In the genomic region with DNA sequence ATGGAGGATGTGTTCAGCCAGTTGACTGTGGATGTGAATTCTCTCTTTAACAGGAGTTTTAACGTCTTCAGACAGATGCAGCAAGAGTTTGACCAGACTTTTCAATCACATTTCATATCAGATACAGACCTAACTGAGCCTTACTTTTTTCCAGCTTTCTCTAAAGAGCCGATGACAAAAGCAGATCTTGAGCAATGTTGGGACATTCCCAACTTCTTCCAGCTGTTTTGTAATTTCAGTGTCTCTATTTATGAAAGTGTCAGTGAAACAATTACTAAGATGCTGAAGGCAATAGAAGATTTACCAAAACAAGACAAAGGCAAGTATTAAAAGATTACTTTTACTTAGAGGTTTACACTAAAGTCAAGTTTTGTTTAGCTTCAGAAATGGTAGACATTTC, we compare ENCODE assay signal across 23 cellular contexts. TPM values are rescaled to one million over a fixed set of nuclear protein-coding genes. Genes with fewer than 3 reads are reported as not detected.
"Had no signal": no experiment of that assay in that cellular context is flagged by ENCODE, and none has a peak within 500 bp of the region (broad histone marks: within the 10 kb centered on the region; RNA-seq: fewer than 3 reads in every experiment).

No MANE protein-coding gene starts in this region.

- H3K4me3 Mint-ChIP-seq: activated naive CD8-positive, alpha-beta T cell; activated T-helper 1 cell treated with anti-CD3 and anti-CD28 coated beads, Interleukin-12 subunit alpha, Interleukin-12 subunit beta, Interleukin-2, Interleukin-4 antibody, amounts not matched to agents 30 ng/mL and 10 ng/mL and 1 ng/mL, durations not matched to agents 14 hours and 24 hours and 36 hours; mesothelial cell of epicardium; nephron progenitor cell had no signal

- H3K4me1 ChIP-seq: tibial artery had no signal

- H3K4me1 Mint-ChIP-seq: mesothelial cell of epicardium, nephron progenitor cell had no signal

- H3K36me3 ChIP-seq: tibial artery had no signal

- H3K9me3 ChIP-seq: tibial artery had no signal

- H3K27ac Mint-ChIP-seq: activated naive CD8-positive, alpha-beta T cell; activated T-helper 1 cell treated with anti-CD3 and anti-CD28 coated beads, Interleukin-12 subunit alpha, Interleukin-12 subunit beta, Interleukin-2, Interleukin-4 antibody, amounts not matched to agents 30 ng/mL and 10 ng/mL and 1 ng/mL, durations not matched to agents 14 hours and 24 hours and 36 hours; mesothelial cell of epicardium; nephron progenitor cell had no signal

- DNase-seq: activated CD4-positive, CD25-positive, alpha-beta regulatory T cell treated with anti-CD3 and anti-CD28 coated beads, Interleukin-2, amount 50 U/mL, for 72 hours; amygdala; caudate nucleus; dorsolateral prefrontal cortex; erythroblast; head of caudate nucleus; kidney; nephron progenitor cell; nucleus accumbens; posterior cingulate gyrus; stimulated activated naive CD8-positive, alpha-beta T cell treated with anti-CD3 and anti-CD28 coated beads, Interleukin-15, Interleukin-2, amounts not matched to agents 100 U/mL and 50 U/mL, for 24 hours; substantia nigra; T-helper 2 cell; tibial artery had no signal

- H3K27ac ChIP-seq: tibial artery, VCaP had no signal

- ATAC-seq: left lobe of liver; stimulated activated naive CD8-positive, alpha-beta T cell treated with anti-CD3 and anti-CD28 coated beads, Interleukin-15, Interleukin-2, amounts not matched to agents 100 U/mL and 50 U/mL, for 24 hours had no signal

- H3K9me3 Mint-ChIP-seq: activated T-helper 1 cell treated with anti-CD3 and anti-CD28 coated beads, Interleukin-12 subunit alpha, Interleukin-12 subunit beta, Interleukin-2, Interleukin-4 antibody, amounts not matched to agents 30 ng/mL and 10 ng/mL and 1 ng/mL, durations not matched to agents 14 hours and 24 hours and 36 hours had no signal

- H3K4me3 ChIP-seq: dorsolateral prefrontal cortex, lung, tibial artery had no signal

- H3K36me3 Mint-ChIP-seq: activated naive CD8-positive, alpha-beta T cell had no signal

RNA-seq across cellular contexts. Expression of a gene that starts 30.4 kb away (rescaled TPM):
- total RNA-seq: activated CD8-positive, alpha-beta memory T cell treated with anti-CD3 and anti-CD28 coated beads for 36 hours; activated T-helper 1 cell treated with anti-CD3 and anti-CD28 coated beads, Interleukin-12 subunit alpha, Interleukin-12 subunit beta, Interleukin-2, Interleukin-4 antibody, amounts not matched to agents 30 ng/mL and 10 ng/mL and 1 ng/mL, durations not matched to agents 14 hours and 24 hours and 36 hours; left lobe of liver had no signal

RNA-seq across cellular contexts. Expression of a gene that starts 47.0 kb away (rescaled TPM):
- total RNA-seq: activated CD8-positive, alpha-beta memory T cell treated with anti-CD3 and anti-CD28 coated beads for 36 hours; activated T-helper 1 cell treated with anti-CD3 and anti-CD28 coated beads, Interleukin-12 subunit alpha, Interleukin-12 subunit beta, Interleukin-2, Interleukin-4 antibody, amounts not matched to agents 30 ng/mL and 10 ng/mL and 1 ng/mL, durations not matched to agents 14 hours and 24 hours and 36 hours; dorsolateral prefrontal cortex; frontal cortex; kidney; left lobe of liver; lung; mesothelial cell of epicardium; skeletal muscle tissue had no signal
- polyA plus RNA-seq: lung had no signal
